1 cellular context compared by ENCODE assay signal in genomic region chr1:16613185-16614147, GRCh38.
TF ChIP-seq lines count a peak whose summit lies in the region.

Gene NBPF1, minus strand, starts transcription at chr1:16613564.

TF ChIP-seq in HEK293, 187 proteins besides CTCF, POLR2A, EP300 and RAD21 (continued from another document and continues in another):
- TF ChIP-seq ZNF518A (tag by site-specific recombination; conservative IDR thresholded peaks at IDR 0.05; ENCODE audit: low read depth) (no peak), ZBTB26 (tag by site-specific recombination; optimal IDR thresholded peaks at IDR 0.05) (no peak), KLF9 (tag by site-specific recombination; IDR thresholded peaks at IDR 0.05; ENCODE audit: low read depth) (peak; percentile 100), HOXC10 (CRISPR knock-in tag; IDR thresholded peaks at IDR 0.05) (peak; percentile 96), ZBTB8A (tag by site-specific recombination; IDR thresholded peaks at IDR 0.05) (peak; percentile 100), ZFP37 (tag by site-specific recombination; IDR thresholded peaks at IDR 0.05) (peak; percentile 99), ZNF112 (tag by site-specific recombination; IDR thresholded peaks at IDR 0.05) (no peak), ZNF658 (tag by site-specific recombination; IDR thresholded peaks at IDR 0.05) (no peak), ZNF701 (tag by site-specific recombination; IDR thresholded peaks at IDR 0.05) (no peak), ZNF350 (tag by site-specific recombination; IDR thresholded peaks at IDR 0.05) (no peak), ZNF837 (tag by site-specific recombination; IDR thresholded peaks at IDR 0.05) (no peak), GLI2 (tag by site-specific recombination; IDR thresholded peaks at IDR 0.05; ENCODE audit: borderline replicate concordance, low read depth) (no peak), ZNF416 (tag by site-specific recombination; IDR thresholded peaks at IDR 0.05) (no peak), ZSCAN18 (tag by site-specific recombination; IDR thresholded peaks at IDR 0.05) (no peak), ZNF514 (tag by site-specific recombination; IDR thresholded peaks at IDR 0.05) (no peak), ZNF37A (tag by site-specific recombination; IDR thresholded peaks at IDR 0.05) (no peak), ZNF48 (tag by site-specific recombination; IDR thresholded peaks at IDR 0.05) (no peak), GLIS1 (tag by site-specific recombination; IDR thresholded peaks at IDR 0.05) (peak; percentile 57), KLF17 (tag by site-specific recombination; IDR thresholded peaks at IDR 0.05) (peak; percentile 89), ZSCAN16 (tag by site-specific recombination; IDR thresholded peaks at IDR 0.05) (peak; percentile 85), ZIC2 (tag by site-specific recombination; IDR thresholded peaks at IDR 0.05) (no peak; the same call in 1 of the 2 replicates), ZNF121 (tag by site-specific recombination; IDR thresholded peaks at IDR 0.05) (peak; percentile 9; the same call in 1 of the 2 replicates), GFI1B (tag by site-specific recombination; IDR thresholded peaks at IDR 0.05) (peak; percentile 30; the same call in 1 of the 2 replicates), ZBTB17 (tag by site-specific recombination; IDR thresholded peaks at IDR 0.05) (peak; percentile 97), ZNF626 (tag by site-specific recombination; IDR thresholded peaks at IDR 0.05) (no peak), ZNF639 (tag by site-specific recombination; IDR thresholded peaks at IDR 0.05) (peak; percentile 82), ZNF132 (tag by site-specific recombination; IDR thresholded peaks at IDR 0.05; ENCODE audit: borderline replicate concordance) (no peak), ZNF335 (tag by site-specific recombination; conservative IDR thresholded peaks at IDR 0.05) (peak; percentile 100), ZNF138 (tag by site-specific recombination; IDR thresholded peaks at IDR 0.05; ENCODE audit: borderline replicate concordance) (no peak), ZNF24 (tag by site-specific recombination; IDR thresholded peaks at IDR 0.05) (peak; percentile 84; the same call in 1 of the 2 replicates), ZNF529 (tag by site-specific recombination; IDR thresholded peaks at IDR 0.05; ENCODE audit: insufficient replicate concordance) (no peak), ELK4 (IDR thresholded peaks at IDR 0.05; ENCODE audit: borderline replicate concordance, low read depth, low read length) (no peak), ZNF555 (tag by site-specific recombination; conservative IDR thresholded peaks at IDR 0.05) (no peak), EGR2 (tag by site-specific recombination; IDR thresholded peaks at IDR 0.05; ENCODE audit: low read depth) (peak; percentile 93), ZNF223 (tag by site-specific recombination; IDR thresholded peaks at IDR 0.05) (no peak), ZEB2 (tag by site-specific recombination; IDR thresholded peaks at IDR 0.05) (peak; percentile 98), PATZ1 (tag by site-specific recombination; IDR thresholded peaks at IDR 0.05) (peak; percentile 98), ZNF146 (tag by site-specific recombination; IDR thresholded peaks at IDR 0.05) (0 out of 2 replicates have a peak, but pooled peaks have one; percentile 7), ZSCAN23 (tag by site-specific recombination; IDR thresholded peaks at IDR 0.05) (peak; percentile 89; the same call in 1 of the 2 replicates), ZNF292 (tag by site-specific recombination; IDR thresholded peaks at IDR 0.05; ENCODE audit: borderline replicate concordance, low read depth) (0 out of 2 replicates have a peak, but pooled peaks have one; percentile 73), ZNF248 (tag by site-specific recombination; IDR thresholded peaks at IDR 0.05) (no peak), MYNN (tag by site-specific recombination; IDR thresholded peaks at IDR 0.05; ENCODE audit: borderline replicate concordance) (peak; percentile 62; the same call in 1 of the 2 replicates), ZNF530 (tag by site-specific recombination; IDR thresholded peaks at IDR 0.05; ENCODE audit: low read depth) (no peak), ZBTB48 (tag by site-specific recombination; IDR thresholded peaks at IDR 0.05) (peak; percentile 100), PRDM1 (tag by site-specific recombination; IDR thresholded peaks at IDR 0.05) (no peak), ZNF76 (tag by site-specific recombination; IDR thresholded peaks at IDR 0.05; ENCODE audit: borderline replicate concordance, low read depth) (peak; percentile 90), ZNF704 (tag by site-specific recombination; IDR thresholded peaks at IDR 0.05) (0 out of 2 replicates have a peak, but pooled peaks have one; percentile 10), ZNF221 (tag by site-specific recombination; IDR thresholded peaks at IDR 0.05; ENCODE audit: borderline replicate concordance) (no peak), ZNF398 (tag by site-specific recombination; IDR thresholded peaks at IDR 0.05) (peak; percentile 49; the same call in 1 of the 2 replicates), ZNF488 (tag by site-specific recombination; IDR thresholded peaks at IDR 0.05) (no peak), YY2 (tag by site-specific recombination; IDR thresholded peaks at IDR 0.05) (no peak)
